Comparison of ENCODE assay signal across 8 cellular contexts in genomic region chr1:201719812-201720521, GRCh38.
DNase-seq lines count a peak whose midpoint lies in the region; ATAC-seq and TF ChIP-seq lines count a peak whose summit lies in the region.

No MANE protein-coding gene starts in this region.

- H3K9ac ChIP-seq in neuronal stem cell (ENCODE audit: low read depth, low read length, poor library complexity) = no peak overlapping the region

- no peaks in the 10 kb centered on the region for H3K79me1 ChIP-seq in neuronal stem cell (ENCODE audit: low read depth, low read length)

- H3K4me2 ChIP-seq in neuronal stem cell (ENCODE audit: insufficient read depth, low read length, poor library complexity, severe bottlenecking) = no peak overlapping the region

- peak overlapping the region; percentile 4 for H2BK15ac ChIP-seq in neuronal stem cell (ENCODE audit: low read length)

- TF ChIP-seq CTCF in fibroblast of mammary gland (conservative IDR thresholded peaks at IDR 0.05; ENCODE audit: control insufficient read depth, insufficient read depth, low read depth, low read length) = no peak

- H3K18ac ChIP-seq in neuronal stem cell (ENCODE audit: low read length) = peak overlapping the region; percentile 96

- peak overlapping the region; percentile 8 for H2BK120ac ChIP-seq in neuronal stem cell (ENCODE audit: low read depth, low read length)

- peak overlapping the region; percentile 81 for H3K27ac ChIP-seq in neuronal stem cell (replicated peaks; ENCODE audit: low read length)

- H2BK12ac ChIP-seq in neuronal stem cell (ENCODE audit: low read length) = peak overlapping the region; percentile 59

- H3K27ac Mint-ChIP-seq in naive thymus-derived CD8-positive, alpha-beta T cell = no peak overlapping the region

- H2AFZ ChIP-seq in neuronal stem cell (ENCODE audit: low read length) = no peak overlapping the region

- POLR2A ChIA-PET in naive thymus-derived CD8-positive, alpha-beta T cell (lab: Charles Lee) = interaction anchor here (0.6 kb wide), 1 partner anchor 99 kb away, joined by 3 read pairs; no protein-coding TSS in a partner anchor

- WGBS in neuronal stem cell (ENCODE audit: extremely low coverage in 2 of 2, insufficient read length in 2 of 2, insufficient replicate concordance in 1 of 2), 2 donors = no CpG with 5 or more reads among the region's 9 CpGs

- peak overlapping the region; percentile 38 for H4K91ac ChIP-seq in neuronal stem cell (ENCODE audit: low read depth, low read length, poor library complexity)

- H3K4ac ChIP-seq in neuronal stem cell (ENCODE audit: low read length) = no peak overlapping the region

- no peak for ATAC-seq in GM19328 (IDR thresholded peaks at IDR 0.05; ENCODE audit: unreplicated experiment)
- ATAC-seq in naive thymus-derived CD8-positive, alpha-beta T cell = no peak

- H4K8ac ChIP-seq in neuronal stem cell (ENCODE audit: low read depth, low read length) = no peak overlapping the region

- H3K36me3 Mint-ChIP-seq in naive thymus-derived CD8-positive, alpha-beta T cell = peaks cover 0 to 1% (median 0%) of the 10 kb centered on the region in 3 donors

- H3K4me3 Mint-ChIP-seq in naive thymus-derived CD8-positive, alpha-beta T cell = no peak overlapping the region

- DNase-seq in AG08396 (ENCODE audit: low spot score) (peak; percentile 65), NCI-H82 treated with DMSO at 0.1 percent for 48 hours (lab: John Stamatoyannopoulos, UW; ENCODE audit: unreplicated experiment) (peak; percentile 26), fibroblast of mammary gland (ENCODE audit: low read depth) (peak; percentile 96), neuronal stem cell (ENCODE audit: low spot score) (no peak), cerebellar nuclear complex (lab: John Stamatoyannopoulos, UW) (no peak)
- no peak for DNase-seq in naive thymus-derived CD8-positive, alpha-beta T cell
- DNase-seq in activated naive CD4-positive, alpha-beta T cell (lab: John Stamatoyannopoulos, UW) = no peak

- H2BK5ac ChIP-seq in neuronal stem cell (ENCODE audit: low read length) = peak overlapping the region; percentile 7

- H3K27me3 ChIP-seq in neuronal stem cell (ENCODE audit: control insufficient read depth in 3 of 3, insufficient read depth in 3 of 3, low read depth in 1 of 3, low read length in 3 of 3) = no peaks in the 10 kb centered on the region

- no peaks in the 10 kb centered on the region for H3K9me3 Mint-ChIP-seq in naive thymus-derived CD8-positive, alpha-beta T cell

- H3K4me1 Mint-ChIP-seq in naive thymus-derived CD8-positive, alpha-beta T cell = peaks cover 0 to 15% (median 1%) of the 10 kb centered on the region in 4 donors

- H3K4me1 ChIP-seq in neuronal stem cell (ENCODE audit: control insufficient read depth in 2 of 2, insufficient read depth in 1 of 2, low read depth in 1 of 2, low read length in 2 of 2) = peaks cover 7 to 31% of the 10 kb centered on the region in 2 donors

- no peak overlapping the region for H3K4me3 ChIP-seq in fibroblast of mammary gland (ENCODE audit: control insufficient read depth, low read depth, low read length)
- H3K4me3 ChIP-seq in neuronal stem cell (ENCODE audit: low read length in 2 of 2) = no peak overlapping the region

- H3K23ac ChIP-seq in neuronal stem cell (ENCODE audit: low read depth, low read length, poor library complexity) = peak overlapping the region; percentile 14

- peak overlapping the region; percentile 85 for H2AK5ac ChIP-seq in neuronal stem cell (ENCODE audit: low read depth, low read length)

- H3K27me3 Mint-ChIP-seq in naive thymus-derived CD8-positive, alpha-beta T cell = peaks cover 0 to 5% (median 1%) of the 10 kb centered on the region in 5 donors

- peak overlapping the region; percentile 25 for H3K14ac ChIP-seq in neuronal stem cell (ENCODE audit: low read length)

- H3K36me3 ChIP-seq in neuronal stem cell (replicated peaks in 1 of 2; ENCODE audit: control insufficient read depth in 2 of 2, insufficient read depth in 2 of 2, low read length in 2 of 2) = peaks cover 0 to 60% of the 10 kb centered on the region in 2 donors

- H3K9me3 ChIP-seq in neuronal stem cell (replicated peaks in 1 of 2; ENCODE audit: control insufficient read depth in 2 of 2, insufficient read depth in 1 of 2, low read depth in 1 of 2, low read length in 2 of 2) = no peaks in the 10 kb centered on the region

Comparison
In these comparisons a context has a peak if more than half of its experiments do, and no peak if none do; other contexts are left out.
1. DNase-seq: peak in AG08396 (single experiment), NCI-H82 treated with DMSO at 0.1 percent for 48 hours (single experiment) and fibroblast of mammary gland (single experiment); none in neuronal stem cell (single experiment), naive thymus-derived CD8-positive, alpha-beta T cell (0 of 10), cerebellar nuclear complex (0 of 2) and activated naive CD4-positive, alpha-beta T cell (0 of 4).